ENCODE assay signal across 8 cellular contexts in genomic region chr19:17077447-17078028, GRCh38. TPM values are rescaled to one million over a fixed set of nuclear protein-coding genes. Genes with fewer than 3 reads are reported as not detected.
DNase-seq lines count a peak whose midpoint lies in the region; ATAC-seq, FAIRE-seq and TF ChIP-seq lines count a peak whose summit lies in the region.

No MANE protein-coding gene starts in this region.

- H3K27me3 ChIP-seq in HUES6 (ENCODE audit: control insufficient read depth, insufficient read depth, low read length), result no peaks in the 10 kb centered on the region

- H3K36me3 ChIP-seq in HUES6 (ENCODE audit: control insufficient read depth, insufficient read depth, low read length) (peaks cover 9% of the 10 kb centered on the region), kidney (ENCODE audit: control insufficient read depth in 1 of 2, insufficient read depth in 2 of 2, low read length in 2 of 2) (no peaks in the 10 kb centered on the region)

- H3K4me3 Mint-ChIP-seq in nephron, result peak overlapping the region; percentile 96 to 100 (median 99)

- peaks cover 3% of the 10 kb centered on the region for H3K27me3 Mint-ChIP-seq in nephron (ENCODE audit: low read depth)

- no peaks in the 10 kb centered on the region for H3K9me3 Mint-ChIP-seq in nephron

- H3K4me3 ChIP-seq in AG09309 (ENCODE audit: control insufficient read depth, low read depth, low read length) (peak overlapping the region; percentile 91), HUES6 (ENCODE audit: low read depth, low read length) (peak overlapping the region; percentile 84; the same call in 1 of the 2 replicates), cardiac fibroblast (replicated peaks in 1 of 2; ENCODE audit: low read depth in 2 of 2, low read length in 2 of 2) (peak overlapping the region; percentile 93 to 97), kidney (ENCODE audit: low read length in 2 of 2) (no peak overlapping the region)

- H3K27ac ChIP-seq in HUES6 (ENCODE audit: low read depth, low read length) (no peak overlapping the region), kidney (ENCODE audit: low read depth in 2 of 2, low read length in 2 of 2) (no peak overlapping the region)

- H3K4me1 Mint-ChIP-seq in nephron, result peaks cover 47% of the 10 kb centered on the region

- no peak for ATAC-seq in GM18519 (IDR thresholded peaks at IDR 0.05; ENCODE audit: low FRiP score, unreplicated experiment)

- FAIRE-seq in kidney (lab: Jason Lieb, UNC), result no peak

- H3K9ac ChIP-seq in HUES6 (ENCODE audit: low read length) (no peak overlapping the region), kidney (ENCODE audit: low read length in 2 of 2) (no peak overlapping the region)

- H3K9me3 ChIP-seq in HUES6 (ENCODE audit: control insufficient read depth, insufficient read depth, low read depth, low read length), result no peaks in the 10 kb centered on the region
- no peaks in the 10 kb centered on the region for H3K9me3 ChIP-seq in kidney (ENCODE audit: control insufficient read depth in 1 of 2, low read length in 2 of 2)

- intact Hi-C loops in kidney (cut with DNase I), result loop anchor here (10.0 kb wide), 1 partner anchor 67 kb away; no protein-coding TSS in a partner anchor

- peaks cover 44% of the 10 kb centered on the region for H3K4me1 ChIP-seq in HUES6 (ENCODE audit: control insufficient read depth, insufficient read depth, low read length)
- peaks cover 8 to 17% of the 10 kb centered on the region in 2 donors for H3K4me1 ChIP-seq in kidney (ENCODE audit: control insufficient read depth in 1 of 2, insufficient read depth in 1 of 2, low read depth in 1 of 2, low read length in 2 of 2)

- TF ChIP-seq CTCF in AG09309 (IDR thresholded peaks at IDR 0.05; ENCODE audit: control insufficient read depth, insufficient read depth, low read depth, low read length, missing control alignments), result no peak
- TF ChIP-seq CTCF in cardiac fibroblast (IDR thresholded peaks at IDR 0.05; ENCODE audit: low read depth, low read length), result no peak
- TF ChIP-seq CTCF in nephron (IDR thresholded peaks at IDR 0.05; ENCODE audit: unreplicated experiment in 3 of 3), result no peak
- TF ChIP-seq CTCF in kidney (IDR thresholded peaks at IDR 0.05; ENCODE audit: borderline replicate concordance, extremely low read depth, insufficient read depth), result no peak

- no peak for DNase-seq in AG09309 (ENCODE audit: low read depth)
- DNase-seq in cardiac fibroblast (ENCODE audit: low read depth in 2 of 2), result no peak
- no peak for DNase-seq in COR-L47 (lab: John Stamatoyannopoulos, UW)
- no peak for DNase-seq in kidney
- DNase-seq in NCI-H1436 treated with DMSO at 0.1 percent for 48 hours (lab: John Stamatoyannopoulos, UW), result no peak

- peak overlapping the region in 2 of 3 experiments; percentile 47 to 66 for H3K27ac Mint-ChIP-seq in nephron

- H3K36me3 Mint-ChIP-seq in nephron (ENCODE audit: low read depth), result no peaks in the 10 kb centered on the region

RNA-seq across cellular contexts. Expression of gene MYO9B, which starts 2.0 kb away (rescaled TPM):
- total RNA-seq in kidney, result 68.1 TPM
- polyA plus RNA-seq in kidney (ENCODE audit: insufficient read depth, low read depth, low replicate concordance), result 14.7 TPM

RNA-seq across cellular contexts. Expression of gene HAUS8, which starts 2.3 kb away (rescaled TPM):
- total RNA-seq in kidney, result 6.9 TPM
- polyA plus RNA-seq in kidney (ENCODE audit: insufficient read depth, low read depth, low replicate concordance), result 5.2 TPM

RNA-seq across cellular contexts. Expression of gene CPAMD8, which starts 50.9 kb away (rescaled TPM):
- total RNA-seq in kidney, result 64.1 TPM
- 22.0 TPM for polyA plus RNA-seq in kidney (ENCODE audit: insufficient read depth, low read depth, low replicate concordance)

Comparison
In these comparisons a context has a peak if more than half of its experiments do, and no peak if none do; other contexts are left out.
1. H3K4me3 ChIP-seq: peak in AG09309 (single experiment), HUES6 (single experiment) and cardiac fibroblast (2 of 2); none in kidney (0 of 2).